In genomic region chr15:36498401-36498800, GRCh38 we compare ENCODE assay signal across 1 cellular context.
TF ChIP-seq lines count a peak whose summit lies in the region.

No MANE protein-coding gene starts in this region.

TF ChIP-seq in IMR-90, 13 proteins besides CTCF, POLR2A, EP300 and RAD21:
- no peak for TF ChIP-seq SMC3 (IDR thresholded peaks at IDR 0.05; ENCODE audit: low read depth, low read length)
- no peak for TF ChIP-seq FOS (IDR thresholded peaks at IDR 0.05; ENCODE audit: low read depth, low read length)
- TF ChIP-seq MAFK (IDR thresholded peaks at IDR 0.05; ENCODE audit: low read depth, low read length) = no peak
- TF ChIP-seq CEBPB (IDR thresholded peaks at IDR 0.05; ENCODE audit: low read depth, low read length) = peak; percentile 63
- TF ChIP-seq NFE2L2 (IDR thresholded peaks at IDR 0.05; ENCODE audit: low read depth, low read length) = no peak
